ENCODE assay signal across 14 cellular contexts in the genomic region with DNA sequence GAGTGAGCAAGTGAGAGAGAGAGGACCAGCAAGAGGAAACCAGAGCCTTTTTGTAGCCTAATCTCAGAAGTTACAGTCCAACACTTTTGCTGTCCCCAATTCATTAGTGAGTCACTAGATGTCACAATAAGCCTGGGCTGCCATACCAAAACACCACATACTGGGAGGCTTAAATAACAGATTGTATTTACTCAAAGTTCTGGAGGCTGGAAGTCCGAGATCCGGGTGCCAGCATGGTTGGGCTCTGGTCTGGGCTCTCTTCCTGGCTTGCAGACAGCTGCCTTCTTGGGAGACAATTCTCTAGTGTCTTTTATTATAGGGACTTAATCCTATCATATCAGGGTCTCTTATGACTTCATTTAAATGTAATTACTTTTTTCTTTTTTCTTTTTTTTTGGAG. TPM values are rescaled to one million over a fixed set of nuclear protein-coding genes. Genes with fewer than 3 reads are reported as not detected.
DNase-seq lines count a peak whose midpoint lies in the region; ATAC-seq and TF ChIP-seq lines count a peak whose summit lies in the region.
"Had no signal": no experiment of that assay in that cellular context is flagged by ENCODE, and none has a peak within 500 bp of the region (broad histone marks: within the 10 kb centered on the region; RNA-seq: fewer than 3 reads in every experiment).

No MANE protein-coding gene starts in this region.

- H3K36me3 Mint-ChIP-seq in neural crest cell (ENCODE audit: low read depth) = no peaks in the 10 kb centered on the region

- H3K27ac Mint-ChIP-seq in neural crest cell (ENCODE audit: unreplicated experiment) = peak overlapping the region; percentile 72

- DNase-seq in right cardiac atrium (peak in 2 of 3 donors; percentile 21 to 31), Right ventricle myocardium superior (no peak), SW480 (ENCODE audit: low spot score) (peak; percentile 7), neural crest cell (ENCODE audit: low read depth, low spot score) (no peak), NCI-H345 treated with DMSO at 0.1 percent for 48 hours (lab: John Stamatoyannopoulos, UW; ENCODE audit: unreplicated experiment) (no peak), posterior cingulate gyrus (no peak)
- DNase-seq: 8988T, AML-193, DMS53, GF-D8, GM23248, H7 had no signal

- no peaks in the 10 kb centered on the region for H3K27me3 ChIP-seq in right cardiac atrium (ENCODE audit: control insufficient read depth, insufficient read depth)
- H3K27me3 ChIP-seq: BLaER1 had no signal

- no peaks in the 10 kb centered on the region for H3K4me1 ChIP-seq in right cardiac atrium (ENCODE audit: control insufficient read depth, insufficient read depth, low read length)
- H3K4me1 ChIP-seq: BLaER1 had no signal

- ATAC-seq in right cardiac atrium = peak in 1 of 2 donors; percentile 23
- ATAC-seq in Right ventricle myocardium superior (ENCODE audit: poor library complexity) = no peak
- ATAC-seq in GM19035 (IDR thresholded peaks at IDR 0.05; ENCODE audit: unreplicated experiment) = no peak

- H3K4me3 ChIP-seq in right cardiac atrium (ENCODE audit: low read length) = no peak overlapping the region
- H3K4me3 ChIP-seq: BLaER1, GM23248 had no signal

- H3K27ac ChIP-seq in right cardiac atrium (ENCODE audit: low read length) = no peak overlapping the region
- H3K27ac ChIP-seq: BLaER1, GM23248 had no signal

- no peak overlapping the region for H3K4me3 Mint-ChIP-seq in neural crest cell

- intact Hi-C loops in right cardiac atrium (cut with DNase I) (loop anchor here in 1 of 4 donors (10.0 kb wide), 1 partner anchor 1111 kb away; no protein-coding TSS in a partner anchor), Right ventricle myocardium superior (cut with DNase I) (no loop called here), posterior cingulate gyrus (cut with DNase I) (no loop called here)

- peaks cover 5% of the 10 kb centered on the region for H3K9me3 Mint-ChIP-seq in neural crest cell

- H3K4me1 Mint-ChIP-seq in neural crest cell = no peaks in the 10 kb centered on the region

- no peaks in the 10 kb centered on the region for H3K27me3 Mint-ChIP-seq in neural crest cell (ENCODE audit: low read depth)

- 66% methylated on average over 2 of the region's 2 CpGs for WGBS in right cardiac atrium

- peaks cover 2% of the 10 kb centered on the region for H3K9me3 ChIP-seq in right cardiac atrium (ENCODE audit: control insufficient read depth, low read length)

- no peak for TF ChIP-seq CTCF in neural crest cell (conservative IDR thresholded peaks at IDR 0.05)

RNA-seq across cellular contexts. Expression of a gene that starts 50.7 kb away (rescaled TPM):
- total RNA-seq in right cardiac atrium (1 to 10 TPM; 1.7 to 2.9 (median 2.1) TPM), Right ventricle myocardium superior (1.0 TPM), neural crest cell (0.23 TPM in 1 of 2 replicates, not detected in the other)
- 0.54 TPM for polyA plus RNA-seq in right cardiac atrium

Comparison
In these comparisons a context has a peak if more than half of its experiments do, and no peak if none do; other contexts are left out.
1. DNase-seq: peak in right cardiac atrium (2 of 3) and SW480 (single experiment); none in Right ventricle myocardium superior (single experiment), neural crest cell (single experiment), NCI-H345 treated with DMSO at 0.1 percent for 48 hours (single experiment) and posterior cingulate gyrus (0 of 10).